ENCODE assay signal across 11 cellular contexts in the genomic region with DNA sequence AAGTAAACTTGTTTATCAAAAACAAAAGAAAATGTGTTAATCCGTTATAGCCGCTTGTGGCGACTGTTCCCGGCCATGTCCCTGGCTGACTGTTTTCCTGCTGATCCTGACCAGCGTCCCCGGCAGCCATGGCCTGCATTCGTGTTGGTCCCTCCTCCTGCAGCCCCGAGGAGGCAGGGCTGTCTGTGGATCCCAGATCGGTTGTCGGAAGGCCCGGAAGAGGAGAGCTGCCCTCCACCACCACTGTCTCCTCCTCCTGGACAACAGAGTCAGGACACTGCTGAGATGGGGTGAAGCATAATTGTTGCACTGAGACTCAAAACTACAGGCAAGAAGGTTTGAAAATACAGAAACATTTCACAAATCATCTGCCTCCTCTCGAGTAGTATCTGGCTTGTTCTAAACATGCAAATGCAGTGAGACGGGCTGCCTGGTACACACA. TPM values are rescaled to one million over a fixed set of nuclear protein-coding genes. Genes with fewer than 3 reads are reported as not detected.
DNase-seq lines count a peak whose midpoint lies in the region; ATAC-seq and TF ChIP-seq lines count a peak whose summit lies in the region.
"Had no signal": no experiment of that assay in that cellular context is flagged by ENCODE, and none has a peak within 500 bp of the region (broad histone marks: within the 10 kb centered on the region; RNA-seq: fewer than 3 reads in every experiment).

No MANE protein-coding gene starts in this region.

- H2AFZ ChIP-seq in mesenchymal stem cell (ENCODE audit: low read depth, low read length): no peak overlapping the region

- no peak overlapping the region for H3K4me3 ChIP-seq in endodermal cell (ENCODE audit: low read length)
- H3K4me3 ChIP-seq in mesenchymal stem cell (ENCODE audit: insufficient read depth in 1 of 2, low read depth in 1 of 2, low read length in 2 of 2): peak overlapping the region in 1 of 2 experiments; percentile 62
- H3K4me3 ChIP-seq in tibial nerve: peak overlapping the region in 1 of 4 donors; percentile 32
- H3K4me3 ChIP-seq: coronary artery had no signal

- H4K91ac ChIP-seq in mesenchymal stem cell (ENCODE audit: low read length): no peak overlapping the region

- H3K4ac ChIP-seq in mesenchymal stem cell (ENCODE audit: low read depth in 1 of 2, low read length in 2 of 2): peak overlapping the region in 1 of 2 experiments; percentile 54

- H3K14ac ChIP-seq in mesenchymal stem cell (ENCODE audit: low read length in 2 of 2): no peak overlapping the region

- WGBS in endodermal cell (ENCODE audit: insufficient coverage in 1 of 2, insufficient read length in 1 of 2), 2 experiments: 51 to 55% methylated on average over 6 to 13 of the region's 13 CpGs
- 21% methylated on average over 11 of the region's 13 CpGs for WGBS in mesenchymal stem cell
- 11 to 15% methylated on average over 13 of the region's 13 CpGs for WGBS in tibial nerve, 2 donors

- H2AK5ac ChIP-seq in mesenchymal stem cell (ENCODE audit: low read length, severe bottlenecking): no peak overlapping the region

- no peaks in the 10 kb centered on the region for H3K36me3 Mint-ChIP-seq in endodermal cell (ENCODE audit: low read depth)

- H3K4me3 Mint-ChIP-seq in endodermal cell: no peak overlapping the region
- H3K4me3 Mint-ChIP-seq: stimulated activated naive CD8-positive, alpha-beta T cell treated with anti-CD3 and anti-CD28 coated beads, Interleukin-15, Interleukin-2, amounts not matched to agents 100 ng/mL and 50 ng/mL, for 24 hours had no signal

- H3K27me3 Mint-ChIP-seq in endodermal cell (ENCODE audit: insufficient read depth): peaks cover 8% of the 10 kb centered on the region

- peak overlapping the region; percentile 86 for H3K27ac Mint-ChIP-seq in endodermal cell
- H3K27ac Mint-ChIP-seq: stimulated activated naive CD8-positive, alpha-beta T cell treated with anti-CD3 and anti-CD28 coated beads, Interleukin-15, Interleukin-2, amounts not matched to agents 100 ng/mL and 50 ng/mL, for 24 hours had no signal

- peak overlapping the region; percentile 71 for H2BK15ac ChIP-seq in mesenchymal stem cell (ENCODE audit: low read depth, poor library complexity, severe bottlenecking)

- H4K8ac ChIP-seq in mesenchymal stem cell (ENCODE audit: low read length): peak overlapping the region; percentile 79

- H3K9me3 ChIP-seq in endodermal cell (ENCODE audit: control insufficient read depth, low read length): peaks cover 14% of the 10 kb centered on the region
- H3K9me3 ChIP-seq in mesenchymal stem cell (ENCODE audit: control insufficient read depth, low read length): no peaks in the 10 kb centered on the region
- H3K9me3 ChIP-seq in tibial nerve: no peaks in the 10 kb centered on the region

- peak overlapping the region; percentile 83 for H2BK120ac ChIP-seq in mesenchymal stem cell (ENCODE audit: low read depth, low read length)

- peaks cover 20% of the 10 kb centered on the region for H3K4me1 Mint-ChIP-seq in endodermal cell

- no peak overlapping the region for H2BK12ac ChIP-seq in mesenchymal stem cell (ENCODE audit: low read length in 2 of 2)

- H3K27ac ChIP-seq in endodermal cell (ENCODE audit: low read depth, low read length) (peak overlapping the region; percentile 61), mesenchymal stem cell (ENCODE audit: low read length, poor library complexity, severe bottlenecking) (peak overlapping the region; percentile 64), tibial nerve (peak overlapping the region; percentile 2 to 92 (median 80))

- no peak overlapping the region for H3K4me2 ChIP-seq in mesenchymal stem cell (ENCODE audit: low read length, poor library complexity, severe bottlenecking)

- no peaks in the 10 kb centered on the region for H3K36me3 ChIP-seq in endodermal cell (ENCODE audit: control insufficient read depth, insufficient read depth, low read length)
- no peaks in the 10 kb centered on the region for H3K36me3 ChIP-seq in mesenchymal stem cell (ENCODE audit: control insufficient read depth in 1 of 2, insufficient read depth in 2 of 2, low read depth in 1 of 2, low read length in 2 of 2)
- H3K36me3 ChIP-seq in tibial nerve: no peaks in the 10 kb centered on the region

- no peaks in the 10 kb centered on the region for H3K9me3 Mint-ChIP-seq in endodermal cell
- H3K9me3 Mint-ChIP-seq: stimulated activated naive CD8-positive, alpha-beta T cell treated with anti-CD3 and anti-CD28 coated beads, Interleukin-15, Interleukin-2, amounts not matched to agents 100 ng/mL and 50 ng/mL, for 24 hours had no signal

- no peak overlapping the region for H2BK5ac ChIP-seq in mesenchymal stem cell (ENCODE audit: low read depth, low read length, poor library complexity, severe bottlenecking)

- peak; percentile 36 for TF ChIP-seq CTCF in endodermal cell (conservative IDR thresholded peaks at IDR 0.05)
- peak in 2 of 5 experiments; percentile 16 to 24 for TF ChIP-seq CTCF in tibial nerve (IDR thresholded peaks at IDR 0.05)

- peak overlapping the region in 1 of 2 experiments; percentile 74 for H3K18ac ChIP-seq in mesenchymal stem cell (ENCODE audit: low read depth in 1 of 2, low read length in 2 of 2)

- no peak overlapping the region for H3K23ac ChIP-seq in mesenchymal stem cell (ENCODE audit: low read length in 2 of 2)

- no peaks in the 10 kb centered on the region for H3K27me3 ChIP-seq in endodermal cell (ENCODE audit: control insufficient read depth, insufficient read depth, low read length, poor library complexity, severe bottlenecking)
- no peaks in the 10 kb centered on the region for H3K27me3 ChIP-seq in mesenchymal stem cell (ENCODE audit: control insufficient read depth in 1 of 2, insufficient read depth in 1 of 2, low read length in 2 of 2)
- H3K27me3 ChIP-seq in tibial nerve: no peaks in the 10 kb centered on the region

- no peak overlapping the region for H3K9ac ChIP-seq in endodermal cell (ENCODE audit: extremely low read depth, low read length, poor library complexity, severe bottlenecking)
- peak overlapping the region; percentile 91 for H3K9ac ChIP-seq in mesenchymal stem cell (ENCODE audit: low read length)

- no peak for TF ChIP-seq EP300 in tibial nerve (IDR thresholded peaks at IDR 0.05)

- peak; percentile 59 for DNase-seq in NCI-H2227 (lab: John Stamatoyannopoulos, UW; ENCODE audit: unreplicated experiment)
- peak; percentile 82 for DNase-seq in endodermal cell
- DNase-seq in mesenchymal stem cell: peak; percentile 93
- peak in 1 of 2 donors; percentile 54 for DNase-seq in tibial nerve (ENCODE audit: low spot score in 2 of 2)
- DNase-seq in NCI-H748 (lab: John Stamatoyannopoulos, UW; ENCODE audit: unreplicated experiment): no peak
- no peak for DNase-seq in OCI-M2 (lab: John Stamatoyannopoulos, UW; ENCODE audit: unreplicated experiment)
- DNase-seq in SW480 (ENCODE audit: low spot score): no peak
- DNase-seq: NCI-H2171 had no signal

- TF ChIP-seq POLR2A in tibial nerve (IDR thresholded peaks at IDR 0.05): no peak

- ATAC-seq in HG03159 (IDR thresholded peaks at IDR 0.05; ENCODE audit: unreplicated experiment): no peak

- H3K79me1 ChIP-seq in mesenchymal stem cell (replicated peaks; ENCODE audit: low read length, poor library complexity, severe bottlenecking): no peaks in the 10 kb centered on the region

- H3K4me1 ChIP-seq in endodermal cell (ENCODE audit: control insufficient read depth, insufficient read depth, low read length) (peaks cover 3% of the 10 kb centered on the region), mesenchymal stem cell (ENCODE audit: control insufficient read depth, insufficient read depth, low read depth, low read length) (peaks cover 37% of the 10 kb centered on the region), tibial nerve (peaks cover 0 to 43% (median 38%) of the 10 kb centered on the region in 4 donors)

RNA-seq across cellular contexts. Expression of a gene that starts 3.6 kb away (rescaled TPM):
- total RNA-seq in endodermal cell: 10 to 100 TPM; 28.3 to 29.2 TPM
- polyA plus RNA-seq in endodermal cell (2013, experiment 1 of 2): 144 TPM
- 128 TPM for polyA plus RNA-seq in endodermal cell (2013, experiment 2 of 2)
- polyA plus RNA-seq in mesenchymal stem cell (2013, experiment 1 of 2): 282 TPM
- 274 TPM for polyA plus RNA-seq in mesenchymal stem cell (2013, experiment 2 of 2)
- 100 to 1,000 TPM; 351 to 659 (median 448) TPM for total RNA-seq in tibial nerve

RNA-seq across cellular contexts. Expression of a gene that starts 12.8 kb away (rescaled TPM):
- total RNA-seq in endodermal cell: 10 to 100 TPM; 71.9 to 73.3 TPM
- 56.7 TPM for polyA plus RNA-seq in endodermal cell (2013, experiment 1 of 2)
- 48.1 TPM for polyA plus RNA-seq in endodermal cell (2013, experiment 2 of 2)
- 26.3 TPM for polyA plus RNA-seq in mesenchymal stem cell (2013, experiment 1 of 2)
- polyA plus RNA-seq in mesenchymal stem cell (2013, experiment 2 of 2): 26.6 TPM
- 100 to 1,000 TPM; 130 to 191 (median 144) TPM for total RNA-seq in tibial nerve

RNA-seq across cellular contexts. Expression of a gene that starts 13.0 kb away (rescaled TPM):
- total RNA-seq in endodermal cell: 100 to 1,000 TPM; 159 to 162 TPM
- 82.4 TPM for polyA plus RNA-seq in endodermal cell (2013, experiment 1 of 2)
- 74.8 TPM for polyA plus RNA-seq in endodermal cell (2013, experiment 2 of 2)
- 79.5 TPM for polyA plus RNA-seq in mesenchymal stem cell (2013, experiment 1 of 2)
- polyA plus RNA-seq in mesenchymal stem cell (2013, experiment 2 of 2): 83.6 TPM
- total RNA-seq in tibial nerve: 100 to 1,000 TPM in 3 of 4 donors, 10 to 100 TPM in 1; 63.9 to 128 (median 105) TPM

RNA-seq across cellular contexts. Expression of a gene that starts 30.9 kb away (rescaled TPM):
- total RNA-seq in endodermal cell: under 1 TPM; 0.09 to 0.35 TPM
- 0.21 TPM for polyA plus RNA-seq in endodermal cell (2013, experiment 1 of 2)
- 0.21 TPM for polyA plus RNA-seq in endodermal cell (2013, experiment 2 of 2)
- 0.04 TPM for polyA plus RNA-seq in mesenchymal stem cell (2013, experiment 1 of 2)
- 0.04 TPM for polyA plus RNA-seq in mesenchymal stem cell (2013, experiment 2 of 2)
- 1 to 10 TPM in 1 of 4 donors, under 1 TPM in 3; 0.21 to 1.2 (median 0.63) TPM for total RNA-seq in tibial nerve

RNA-seq across cellular contexts. Expression of a gene that starts 37.1 kb away (rescaled TPM):
- total RNA-seq in endodermal cell (100 to 1,000 TPM; 187 to 244 TPM), tibial nerve (100 to 1,000 TPM; 311 to 362 (median 339) TPM)
- polyA plus RNA-seq in endodermal cell (2013, experiment 1 of 2): 255 TPM
- 217 TPM for polyA plus RNA-seq in endodermal cell (2013, experiment 2 of 2)
- 107 TPM for polyA plus RNA-seq in mesenchymal stem cell (2013, experiment 1 of 2)
- polyA plus RNA-seq in mesenchymal stem cell (2013, experiment 2 of 2): 105 TPM

Comparison
In these comparisons a context has a peak if more than half of its experiments do, and no peak if none do; other contexts are left out.
1. DNase-seq: peak in NCI-H2227 (single experiment), endodermal cell (single experiment) and mesenchymal stem cell (single experiment); none in NCI-H748 (single experiment), OCI-M2 (single experiment) and SW480 (single experiment).
2. RNA of a gene that starts 3.6 kb away (total RNA-seq): 351 to 659 TPM in tibial nerve; 28.3 to 29.2 TPM in endodermal cell; every median in the first group is over 10 times any median in the second.
3. Peak in every context shown above with its lines, with median percentiles within 50 percentile points of each other: H3K27ac ChIP-seq.